10 cellular contexts compared by ENCODE assay signal in genomic region chr21:34935452-34935851, GRCh38.
DNase-seq lines count a peak whose midpoint lies in the region; ATAC-seq, FAIRE-seq and TF ChIP-seq lines count a peak whose summit lies in the region.
"Had no signal": no experiment of that assay in that cellular context is flagged by ENCODE, and none has a peak within 500 bp of the region (broad histone marks: within the 10 kb centered on the region; RNA-seq: fewer than 3 reads in every experiment).

No MANE protein-coding gene starts in this region.

- POLR2A ChIA-PET in activated CD8-positive, alpha-beta T cell treated with anti-CD3 and anti-CD28 coated beads for 36 hours (lab: Charles Lee) = interaction anchor here (0.6 to 6.6 kb wide), 16 partner anchors 8 to 112 kb away, joined by 3 to 53 read pairs (median 5); no protein-coding TSS in a partner anchor

- H3K27me3 ChIP-seq in keratinocyte (ENCODE audit: control insufficient read depth, extremely low read depth, insufficient read depth, low read length) = no peaks in the 10 kb centered on the region

- H3K36me3 ChIP-seq in keratinocyte (ENCODE audit: control insufficient read depth in 2 of 2, extremely low read depth in 1 of 2, insufficient read depth in 2 of 2, low read length in 2 of 2) = no peaks in the 10 kb centered on the region

- peaks cover 0 to 2% (median 0%) of the 10 kb centered on the region in 3 donors for H3K27me3 Mint-ChIP-seq in CD14-positive monocyte (ENCODE audit: low read depth in 3 of 3)
- H3K27me3 Mint-ChIP-seq in activated CD8-positive, alpha-beta T cell treated with anti-CD3 and anti-CD28 coated beads for 36 hours = no peaks in the 10 kb centered on the region

- TF ChIP-seq CTCF in CD14-positive monocyte (IDR thresholded peaks at IDR 0.05) (no peak), keratinocyte (optimal IDR thresholded peaks at IDR 0.05 in 1 of 3, IDR thresholded peaks at IDR 0.05 in 1 of 3, conservative IDR thresholded peaks at IDR 0.05 in 1 of 3; ENCODE audit: extremely low read depth in 1 of 3, insufficient read depth in 2 of 3, low read length in 3 of 3) (no peak)
- TF ChIP-seq CTCF in activated CD8-positive, alpha-beta T cell treated with anti-CD3 and anti-CD28 coated beads for 36 hours (IDR thresholded peaks at IDR 0.05) = no peak

- H3K4me1 Mint-ChIP-seq in CD14-positive monocyte = peaks cover 77% of the 10 kb centered on the region
- peaks cover 85% of the 10 kb centered on the region for H3K4me1 Mint-ChIP-seq in activated CD8-positive, alpha-beta T cell treated with anti-CD3 and anti-CD28 coated beads for 36 hours (ENCODE audit: low read depth)

- no peak overlapping the region for H2AFZ ChIP-seq in keratinocyte (ENCODE audit: control insufficient read depth, low read length)

- intact Hi-C loops in CD14-positive monocyte (cut with micrococcal nuclease) = loop anchor here in 1 of 2 donors (5.0 kb wide), 1 partner anchor 52 kb away; no protein-coding TSS in a partner anchor
- intact Hi-C loops in activated CD8-positive, alpha-beta T cell treated with anti-CD3 and anti-CD28 coated beads for 36 hours (cut with micrococcal nuclease) = loop anchor here (2.0 kb wide), 2 partner anchors 47 kb away; no protein-coding TSS in a partner anchor

- CTCF ChIA-PET in activated CD8-positive, alpha-beta T cell treated with anti-CD3 and anti-CD28 coated beads for 36 hours (lab: Charles Lee) = interaction anchor here (0.7 to 3.3 kb wide), 15 partner anchors 8 to 117 kb away, joined by 3 to 20 read pairs (median 5); partner anchors contain the start of gene RUNX1

- H3K9ac ChIP-seq in keratinocyte (ENCODE audit: control insufficient read depth, extremely low read depth, insufficient read depth, low read length) = no peak overlapping the region

- ATAC-seq in activated CD8-positive, alpha-beta T cell treated with anti-CD3 and anti-CD28 coated beads for 36 hours = peak; percentile 74
- no peak for ATAC-seq in GM18867 (IDR thresholded peaks at IDR 0.05; ENCODE audit: unreplicated experiment)

- peak; percentile 9 for FAIRE-seq in GM12892 (lab: Jason Lieb, UNC)
- peak; percentile 61 for FAIRE-seq in keratinocyte (lab: Jason Lieb, UNC)

- H3K4me2 ChIP-seq in keratinocyte (ENCODE audit: control insufficient read depth, extremely low read depth, insufficient read depth, low read depth, low read length) = no peak overlapping the region

- H3K9me3 Mint-ChIP-seq in CD14-positive monocyte = no peaks in the 10 kb centered on the region
- H3K9me3 Mint-ChIP-seq in activated CD8-positive, alpha-beta T cell treated with anti-CD3 and anti-CD28 coated beads for 36 hours = no peaks in the 10 kb centered on the region

- H3K4me1 ChIP-seq in keratinocyte (ENCODE audit: control insufficient read depth, extremely low read depth, insufficient read depth, low read length) = peaks cover 32% of the 10 kb centered on the region

- no peaks in the 10 kb centered on the region for H3K9me1 ChIP-seq in keratinocyte (ENCODE audit: control insufficient read depth, extremely low read depth, insufficient read depth, low read length)

- H3K27ac Mint-ChIP-seq in CD14-positive monocyte = peak overlapping the region in 5 of 7 donors; percentile 15 to 91 (median 72)
- peak overlapping the region; percentile 98 for H3K27ac Mint-ChIP-seq in activated CD8-positive, alpha-beta T cell treated with anti-CD3 and anti-CD28 coated beads for 36 hours

- TF ChIP-seq POLR2A in GM12892 (IDR thresholded peaks at IDR 0.05; ENCODE audit: low read depth, low read length) = no peak

- no peaks in the 10 kb centered on the region for H3K9me3 ChIP-seq in keratinocyte (ENCODE audit: control insufficient read depth, low read depth, low read length)

- no peak overlapping the region for H3K4me3 Mint-ChIP-seq in CD14-positive monocyte
- peak overlapping the region; percentile 69 for H3K4me3 Mint-ChIP-seq in activated CD8-positive, alpha-beta T cell treated with anti-CD3 and anti-CD28 coated beads for 36 hours

- no peaks in the 10 kb centered on the region for H3K36me3 Mint-ChIP-seq in CD14-positive monocyte
- H3K36me3 Mint-ChIP-seq in activated CD8-positive, alpha-beta T cell treated with anti-CD3 and anti-CD28 coated beads for 36 hours (ENCODE audit: low read depth) = no peaks in the 10 kb centered on the region

- DNase-seq in CD14-positive monocyte (ENCODE audit: low spot score) (no peak), GM12892 (ENCODE audit: insufficient read length) (no peak), keratinocyte (ENCODE audit: low read depth, low spot score) (no peak), NCI-H748 (lab: John Stamatoyannopoulos, UW; ENCODE audit: unreplicated experiment) (no peak), ureter (ENCODE audit: low spot score) (no peak)
- peak; percentile 46 for DNase-seq in activated CD8-positive, alpha-beta T cell treated with anti-CD3 and anti-CD28 coated beads for 36 hours
- DNase-seq: COR-L47, MM.1S had no signal

- no peak overlapping the region for H3K27ac ChIP-seq in keratinocyte (ENCODE audit: control insufficient read depth, insufficient read depth, low read length)
- H3K27ac ChIP-seq: coronary artery had no signal

- H3K79me2 ChIP-seq in keratinocyte (ENCODE audit: control insufficient read depth, insufficient read depth, low read length) = no peaks in the 10 kb centered on the region

- no peaks in the 10 kb centered on the region for H4K20me1 ChIP-seq in keratinocyte (ENCODE audit: control insufficient read depth, extremely low read depth, insufficient read depth, low read length)

- H3K4me3 ChIP-seq in keratinocyte (ENCODE audit: control insufficient read depth in 2 of 3, extremely low read depth in 1 of 3, insufficient read depth in 2 of 3, low read depth in 1 of 3, low read length in 3 of 3) = no peak overlapping the region
- H3K4me3 ChIP-seq: coronary artery had no signal

- dilution Hi-C loops in keratinocyte (cut with MboI; ENCODE audit: extremely low pct_ligation_motif_present, low sequenced_read_pairs) = no loop called here
